Comparison of ENCODE assay signal across 9 cellular contexts in the genomic region with DNA sequence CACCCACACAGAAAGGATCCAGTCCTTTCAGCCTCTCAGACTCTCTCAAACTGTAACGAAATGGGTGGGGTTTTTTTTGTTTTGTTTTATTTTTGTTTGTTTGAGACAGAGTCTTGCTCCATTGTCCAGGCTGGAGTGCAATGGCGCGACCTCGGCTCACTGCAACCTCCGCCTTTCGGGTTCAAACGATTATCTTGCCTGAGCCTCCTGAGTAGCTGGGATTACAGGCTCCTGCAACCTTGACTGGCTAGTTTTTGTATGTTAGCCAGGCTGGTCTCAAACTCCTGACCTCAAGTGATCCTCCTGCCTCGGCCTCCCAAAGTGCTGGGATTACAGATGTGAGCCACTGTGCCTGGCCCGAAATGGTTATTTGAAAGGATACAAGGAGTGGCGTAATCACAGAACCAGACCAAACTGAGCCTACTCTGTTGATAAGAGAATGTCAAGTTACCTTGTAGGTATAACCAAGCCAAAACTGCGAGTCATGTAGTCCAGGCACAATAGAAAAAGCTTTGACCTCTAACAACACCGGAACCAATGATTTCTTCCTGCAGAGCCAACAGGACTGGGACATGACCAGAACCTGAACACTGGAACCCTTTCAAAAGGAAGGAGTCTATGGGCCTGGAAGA.
DNase-seq lines count a peak whose midpoint lies in the region; ATAC-seq and TF ChIP-seq lines count a peak whose summit lies in the region.
"Had no signal": no experiment of that assay in that cellular context is flagged by ENCODE, and none has a peak within 500 bp of the region (broad histone marks: within the 10 kb centered on the region; RNA-seq: fewer than 3 reads in every experiment).

No MANE protein-coding gene starts in this region.

- no peaks in the 10 kb centered on the region for H3K36me3 Mint-ChIP-seq in CD8-positive, alpha-beta T cell
- H3K36me3 Mint-ChIP-seq in neural crest cell (ENCODE audit: low read depth) = no peaks in the 10 kb centered on the region

- in situ Hi-C loops in G401 (cut with HindIII; ENCODE audit: low sequenced_read_pairs) = loop anchor here (10.0 kb wide), 1 partner anchor 107 kb away; no protein-coding TSS in a partner anchor

- H3K27ac Mint-ChIP-seq in CD8-positive, alpha-beta T cell = peak overlapping the region; percentile 97
- peak overlapping the region; percentile 59 for H3K27ac Mint-ChIP-seq in neural crest cell (ENCODE audit: unreplicated experiment)

- H3K27ac ChIP-seq in CD8-positive, alpha-beta T cell (ENCODE audit: low read depth, low read length) = peak overlapping the region; percentile 48
- H3K27ac ChIP-seq in coronary artery = peak overlapping the region; percentile 56 to 66
- H3K27ac ChIP-seq: epithelial cell of prostate had no signal

- H3K27me3 ChIP-seq in CD8-positive, alpha-beta T cell (ENCODE audit: insufficient read depth, low read length) = no peaks in the 10 kb centered on the region

- no peak for TF ChIP-seq CTCF in CD8-positive, alpha-beta T cell (IDR thresholded peaks at IDR 0.05)
- TF ChIP-seq CTCF in coronary artery (IDR thresholded peaks at IDR 0.05) (no peak), neural crest cell (conservative IDR thresholded peaks at IDR 0.05) (no peak)

- no peak for DNase-seq in CD8-positive, alpha-beta T cell
- peak; percentile 39 for DNase-seq in M059J (ENCODE audit: low read depth)
- no peak for DNase-seq in coronary artery (ENCODE audit: low spot score)
- DNase-seq in neural crest cell (ENCODE audit: low read depth, low spot score) = no peak
- DNase-seq in nucleus accumbens (lab: John Stamatoyannopoulos, UW) = no peak
- DNase-seq in G401 (ENCODE audit: low spot score) = no peak

- intact Hi-C loops in CD8-positive, alpha-beta T cell (cut with DNase I, micrococcal nuclease) = loop anchor here (1.0 to 5.0 kb wide), 10 partner anchors 49 to 555 kb away; a partner anchor contains a TSS

- CTCF ChIA-PET in CD8-positive, alpha-beta T cell (lab: Charles Lee) = interaction anchor here (0.7 to 7.1 kb wide), 29 partner anchors 11 to 562 kb away, joined by 3 to 85 read pairs (median 4); a partner anchor contains a TSS

- no peak overlapping the region for H3K4me3 ChIP-seq in CD8-positive, alpha-beta T cell (ENCODE audit: low read depth, low read length)
- peak overlapping the region; percentile 21 for H3K4me3 ChIP-seq in coronary artery

- peaks cover 36% of the 10 kb centered on the region for H3K4me1 ChIP-seq in CD8-positive, alpha-beta T cell (ENCODE audit: insufficient read depth, low read length)

- H3K27me3 Mint-ChIP-seq in CD8-positive, alpha-beta T cell (ENCODE audit: low read depth) = no peaks in the 10 kb centered on the region
- H3K27me3 Mint-ChIP-seq in neural crest cell (ENCODE audit: low read depth) = no peaks in the 10 kb centered on the region

- ATAC-seq in CD8-positive, alpha-beta T cell = no peak
- ATAC-seq in HG02970 (IDR thresholded peaks at IDR 0.05; ENCODE audit: low FRiP score, unreplicated experiment) (no peak), HG03045 (IDR thresholded peaks at IDR 0.05; ENCODE audit: unreplicated experiment) (no peak)

- no peaks in the 10 kb centered on the region for H3K36me3 ChIP-seq in CD8-positive, alpha-beta T cell (ENCODE audit: insufficient read depth, low read length)

- no peaks in the 10 kb centered on the region for H3K9me3 Mint-ChIP-seq in CD8-positive, alpha-beta T cell
- H3K9me3 Mint-ChIP-seq in neural crest cell = no peaks in the 10 kb centered on the region

- H3K9me3 ChIP-seq in CD8-positive, alpha-beta T cell (ENCODE audit: low read length) = no peaks in the 10 kb centered on the region

- POLR2A ChIA-PET in CD8-positive, alpha-beta T cell (lab: Charles Lee) = interaction anchor here (0.6 to 3.7 kb wide), 15 partner anchors 15 to 555 kb away, joined by 3 to 39 read pairs (median 4); a partner anchor contains a TSS

- H3K4me1 Mint-ChIP-seq in CD8-positive, alpha-beta T cell (ENCODE audit: low read depth) = peaks cover 51% of the 10 kb centered on the region
- H3K4me1 Mint-ChIP-seq in neural crest cell = peaks cover 45% of the 10 kb centered on the region

- H3K4me3 Mint-ChIP-seq in CD8-positive, alpha-beta T cell = peak overlapping the region; percentile 72
- peak overlapping the region; percentile 67 for H3K4me3 Mint-ChIP-seq in neural crest cell
